In the genomic region with DNA sequence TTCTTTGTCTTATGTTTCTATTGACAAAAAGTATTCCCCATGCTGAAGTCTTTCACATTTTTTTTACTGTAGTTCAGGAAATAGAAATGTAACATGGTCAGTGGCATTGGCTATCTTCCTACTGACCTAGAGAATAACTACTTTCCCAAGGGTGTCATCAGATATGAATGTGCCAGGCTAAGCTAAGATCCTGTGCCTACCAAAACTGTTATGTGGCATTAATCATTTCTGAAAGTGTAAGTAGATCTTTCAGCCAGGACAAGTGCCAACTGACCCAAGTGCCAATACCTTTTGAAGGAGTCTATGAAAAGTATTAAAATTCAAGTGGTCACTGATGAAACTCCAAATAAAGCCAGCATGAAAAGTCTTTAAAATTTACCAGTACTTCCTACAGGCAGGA, we compare ENCODE assay signal across 1 cellular context.
TF ChIP-seq lines count a peak whose summit lies in the region.

No MANE protein-coding gene starts in this region.

TF ChIP-seq in HepG2, 621 proteins besides CTCF, POLR2A, EP300 and RAD21 (continued from another document):
- TF ChIP-seq MNT (IDR thresholded peaks at IDR 0.05): no peak
- no peak for TF ChIP-seq ARID2 (CRISPR knock-in tag; IDR thresholded peaks at IDR 0.05; ENCODE audit: borderline replicate concordance)
- TF ChIP-seq ZNF224 (CRISPR knock-in tag; IDR thresholded peaks at IDR 0.05): no peak
- TF ChIP-seq ZNF770 (CRISPR knock-in tag; IDR thresholded peaks at IDR 0.05): no peak
- no peak for TF ChIP-seq DRAP1 (CRISPR knock-in tag; IDR thresholded peaks at IDR 0.05)
- no peak for TF ChIP-seq EHMT2 (IDR thresholded peaks at IDR 0.05; ENCODE audit: borderline replicate concordance, low read depth, low read length)
- TF ChIP-seq ZNF383 (CRISPR knock-in tag; IDR thresholded peaks at IDR 0.05; ENCODE audit: borderline replicate concordance): no peak
- TF ChIP-seq HNF4A (CRISPR knock-in tag; IDR thresholded peaks at IDR 0.05): no peak
- no peak for TF ChIP-seq PAWR (CRISPR knock-in tag; IDR thresholded peaks at IDR 0.05; ENCODE audit: borderline replicate concordance)
- TF ChIP-seq ZNF552 (CRISPR knock-in tag; IDR thresholded peaks at IDR 0.05; ENCODE audit: borderline replicate concordance): no peak
- no peak for TF ChIP-seq ZNF337 (CRISPR knock-in tag; IDR thresholded peaks at IDR 0.05; ENCODE audit: borderline replicate concordance, low read depth)
TF ChIP-seq in HepG2: peak in this region for 0.
